Comparison of ENCODE assay signal across 10 cellular contexts in genomic region chr4:2363951-2364653, GRCh38. TPM values are rescaled to one million over a fixed set of nuclear protein-coding genes. Genes with fewer than 3 reads are reported as not detected.
DNase-seq lines count a peak whose midpoint lies in the region; ATAC-seq and TF ChIP-seq lines count a peak whose summit lies in the region.
"Had no signal": no experiment of that assay in that cellular context is flagged by ENCODE, and none has a peak within 500 bp of the region (broad histone marks: within the 10 kb centered on the region; RNA-seq: fewer than 3 reads in every experiment).

No MANE protein-coding gene starts in this region.

- DNase-seq in HFF-Myc (ENCODE audit: extremely low read depth, low read depth) (no peak), immature natural killer cell (no peak), MV-4-11 (lab: John Stamatoyannopoulos, UW) (no peak), kidney glomerular epithelial cell (lab: John Stamatoyannopoulos, UW) (no peak), NCI-H526 treated with DMSO at 0.1 percent for 48 hours (lab: John Stamatoyannopoulos, UW) (no peak)
- no peak for DNase-seq in activated naive CD8-positive, alpha-beta T cell treated with anti-CD3 and anti-CD28 coated beads for 36 hours
- DNase-seq in stimulated activated effector memory CD8-positive, alpha-beta T cell treated with anti-CD3 and anti-CD28 coated beads, Interleukin-12 subunit alpha, Interleukin-12 subunit beta, amount 100 ng/mL, for 72 hours (ENCODE audit: low spot score in 2 of 2), result no peak
- DNase-seq: Karpas-422 had no signal

- ATAC-seq in stimulated activated effector memory CD8-positive, alpha-beta T cell treated with anti-CD3 and anti-CD28 coated beads, Interleukin-12 subunit alpha, Interleukin-12 subunit beta, amount 100 ng/mL, for 72 hours, result no peak

- peak overlapping the region; percentile 74 for H3K4me3 Mint-ChIP-seq in activated naive CD8-positive, alpha-beta T cell treated with anti-CD3 and anti-CD28 coated beads for 36 hours
- H3K4me3 Mint-ChIP-seq in immature natural killer cell, result peak overlapping the region; percentile 51 to 83 (median 76)
- peak overlapping the region; percentile 70 for H3K4me3 Mint-ChIP-seq in stimulated activated effector memory CD8-positive, alpha-beta T cell treated with anti-CD3 and anti-CD28 coated beads, Interleukin-12 subunit alpha, Interleukin-12 subunit beta, amount 100 ng/mL, for 72 hours

- H3K36me3 Mint-ChIP-seq in activated naive CD8-positive, alpha-beta T cell treated with anti-CD3 and anti-CD28 coated beads for 36 hours, result no peaks in the 10 kb centered on the region
- peaks cover 0 to 4% (median 3%) of the 10 kb centered on the region in 3 donors for H3K36me3 Mint-ChIP-seq in immature natural killer cell
- H3K36me3 Mint-ChIP-seq in stimulated activated effector memory CD8-positive, alpha-beta T cell treated with anti-CD3 and anti-CD28 coated beads, Interleukin-12 subunit alpha, Interleukin-12 subunit beta, amount 100 ng/mL, for 72 hours, result no peaks in the 10 kb centered on the region

- no peaks in the 10 kb centered on the region for H3K27me3 Mint-ChIP-seq in activated naive CD8-positive, alpha-beta T cell treated with anti-CD3 and anti-CD28 coated beads for 36 hours
- peaks cover 0 to 4% (median 4%) of the 10 kb centered on the region in 3 donors for H3K27me3 Mint-ChIP-seq in immature natural killer cell (ENCODE audit: low read depth in 3 of 3)

- TF ChIP-seq CTCF in HFF-Myc (IDR thresholded peaks at IDR 0.05; ENCODE audit: low read depth, low read length, missing control alignments), result no peak

- H3K9me3 Mint-ChIP-seq in activated naive CD8-positive, alpha-beta T cell treated with anti-CD3 and anti-CD28 coated beads for 36 hours, result peaks cover 3% of the 10 kb centered on the region
- H3K9me3 Mint-ChIP-seq in immature natural killer cell, result peaks cover 0 to 1% (median 0%) of the 10 kb centered on the region in 6 donors
- peaks cover 3% of the 10 kb centered on the region for H3K9me3 Mint-ChIP-seq in stimulated activated effector memory CD8-positive, alpha-beta T cell treated with anti-CD3 and anti-CD28 coated beads, Interleukin-12 subunit alpha, Interleukin-12 subunit beta, amount 100 ng/mL, for 72 hours

- H3K27ac Mint-ChIP-seq in activated naive CD8-positive, alpha-beta T cell treated with anti-CD3 and anti-CD28 coated beads for 36 hours, result peak overlapping the region; percentile 58
- peak overlapping the region; percentile 55 to 94 (median 78) for H3K27ac Mint-ChIP-seq in immature natural killer cell
- H3K27ac Mint-ChIP-seq in stimulated activated effector memory CD8-positive, alpha-beta T cell treated with anti-CD3 and anti-CD28 coated beads, Interleukin-12 subunit alpha, Interleukin-12 subunit beta, amount 100 ng/mL, for 72 hours, result peak overlapping the region; percentile 82

- peak overlapping the region; percentile 44 for H3K4me3 ChIP-seq in HFF-Myc (replicated peaks; ENCODE audit: low read depth, low read length)
- H3K4me3 ChIP-seq: HAP-1, SK-N-MC had no signal

- peaks cover 10% of the 10 kb centered on the region for H3K4me1 Mint-ChIP-seq in activated naive CD8-positive, alpha-beta T cell treated with anti-CD3 and anti-CD28 coated beads for 36 hours
- peaks cover 22 to 24% of the 10 kb centered on the region in 2 donors for H3K4me1 Mint-ChIP-seq in immature natural killer cell
- H3K4me1 Mint-ChIP-seq in stimulated activated effector memory CD8-positive, alpha-beta T cell treated with anti-CD3 and anti-CD28 coated beads, Interleukin-12 subunit alpha, Interleukin-12 subunit beta, amount 100 ng/mL, for 72 hours, result peaks cover 34% of the 10 kb centered on the region

RNA-seq across cellular contexts. Expression of gene ZFYVE28, which starts 54.3 kb away (rescaled TPM):
- total RNA-seq in activated naive CD8-positive, alpha-beta T cell treated with anti-CD3 and anti-CD28 coated beads for 36 hours, result 1 to 10 TPM; 3.8 to 4.6 TPM
- 10 to 100 TPM; 11.9 to 17.5 (median 14.4) TPM for polyA plus RNA-seq in immature natural killer cell

RNA-seq across cellular contexts. Expression of gene CFAP99, which starts 54.7 kb away (rescaled TPM):
- total RNA-seq in activated naive CD8-positive, alpha-beta T cell treated with anti-CD3 and anti-CD28 coated beads for 36 hours, result not detected
- not detected for polyA plus RNA-seq in immature natural killer cell
